19 cellular contexts compared by ENCODE assay signal in genomic region chr14:51081712-51082111, GRCh38.
"Had no signal": no experiment of that assay in that cellular context is flagged by ENCODE, and none has a peak within 500 bp of the region (broad histone marks: within the 10 kb centered on the region; RNA-seq: fewer than 3 reads in every experiment).

No MANE protein-coding gene starts in this region.

- DNase-seq: hippocampal formation; kidney glomerular epithelial cell; left cardiac atrium; left lung; midbrain; natural killer cell; nephron progenitor cell; ovary; stimulated activated CD4-positive, alpha-beta T cell treated with anti-CD3 and anti-CD28 coated beads, Interleukin-4, amount 100 ng/mL, for 24 hours; stimulated activated naive CD4-positive, alpha-beta T cell; upper lobe of right lung; uterus had no signal

- H3K36me3 ChIP-seq: left lung, ovary, right atrium auricular region, suprapubic skin, thoracic aorta, tibial nerve, upper lobe of right lung, uterus had no signal

- H3K4me3 ChIP-seq: left lung, lung, ovary, right atrium auricular region, skin epidermis, suprapubic skin, thoracic aorta, tibial nerve, upper lobe of right lung, uterus had no signal

- ATAC-seq: natural killer cell; stimulated activated effector memory CD8-positive, alpha-beta T cell treated with anti-CD3 and anti-CD28 coated beads, Interleukin-12 subunit alpha, Interleukin-12 subunit beta, amount 100 ng/mL, for 72 hours; upper lobe of right lung had no signal

- H3K9me3 ChIP-seq: left lung, ovary, right atrium auricular region, suprapubic skin, thoracic aorta, tibial nerve, upper lobe of right lung, uterus had no signal

- H3K27ac ChIP-seq: left lung, ovary, right atrium auricular region, skin epidermis, suprapubic skin, thoracic aorta, tibial nerve, upper lobe of right lung had no signal

- H3K27me3 ChIP-seq: left lung, ovary, right atrium auricular region, suprapubic skin, tibial nerve, upper lobe of right lung, uterus had no signal

- H3K4me1 ChIP-seq: right atrium auricular region, upper lobe of right lung had no signal
